In the genomic region with DNA sequence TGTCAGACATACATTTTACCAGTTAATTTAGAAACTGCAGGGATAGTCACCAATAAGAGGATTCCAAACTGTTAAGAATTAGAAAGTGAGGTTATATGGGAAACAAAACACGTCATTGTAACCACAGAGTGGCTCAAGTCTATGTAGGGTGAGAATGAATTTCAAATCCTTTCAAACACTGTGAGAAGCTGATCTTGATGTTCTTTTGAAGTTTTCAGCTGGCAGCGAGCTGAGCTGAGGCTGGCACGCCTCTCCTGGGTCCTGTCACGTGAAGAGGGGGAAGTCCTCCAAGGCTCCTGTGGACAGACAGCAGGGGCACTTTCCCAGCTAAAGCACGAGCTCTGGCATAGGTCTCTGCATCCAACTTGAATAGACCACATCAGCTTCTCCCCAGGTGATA, we compare ENCODE assay signal across 20 cellular contexts.
"Had no signal": no experiment of that assay in that cellular context is flagged by ENCODE, and none has a peak within 500 bp of the region (broad histone marks: within the 10 kb centered on the region; RNA-seq: fewer than 3 reads in every experiment).

No MANE protein-coding gene starts in this region.

- H3K27ac Mint-ChIP-seq: activated naive CD8-positive, alpha-beta T cell treated with anti-CD3 and anti-CD28 coated beads for 36 hours; memory B cell; nephron; stimulated activated naive CD8-positive, alpha-beta T cell treated with anti-CD3 and anti-CD28 coated beads, Interleukin-15, Interleukin-2, amounts not matched to agents 100 ng/mL and 50 ng/mL, for 24 hours had no signal

- H3K27me3 ChIP-seq: esophagus squamous epithelium, right lobe of liver, upper lobe of left lung had no signal

- H3K9me3 ChIP-seq: esophagus squamous epithelium, psoas muscle, right lobe of liver, upper lobe of left lung had no signal

- FAIRE-seq: endothelial cell of umbilical vein, keratinocyte had no signal

- H3K4me3 ChIP-seq: coronary artery, esophagus squamous epithelium, psoas muscle, right lobe of liver, spleen, upper lobe of left lung had no signal

- DNase-seq: activated CD4-positive, alpha-beta T cell treated with anti-CD3 and anti-CD28 coated beads, Interleukin-2, amount 50 U/mL, for 4 hours; activated naive CD8-positive, alpha-beta T cell treated with anti-CD3 and anti-CD28 coated beads for 36 hours; central memory CD4-positive, alpha-beta T cell; effector CD4-positive, alpha-beta T cell; esophagus squamous epithelium; hippocampal formation; occipital lobe; psoas muscle; right lobe of liver; spleen; upper lobe of left lung had no signal

- H3K36me3 Mint-ChIP-seq: brain, memory B cell had no signal

- ATAC-seq: activated CD4-positive, CD25-positive, alpha-beta regulatory T cell treated with anti-CD3 and anti-CD28 coated beads, Interleukin-2, amount 50 U/mL, for 24 hours; left lobe of liver; psoas muscle; right lobe of liver had no signal

- H3K27me3 Mint-ChIP-seq: activated naive CD8-positive, alpha-beta T cell treated with anti-CD3 and anti-CD28 coated beads for 36 hours; memory B cell; stimulated activated naive CD8-positive, alpha-beta T cell treated with anti-CD3 and anti-CD28 coated beads, Interleukin-15, Interleukin-2, amounts not matched to agents 100 ng/mL and 50 ng/mL, for 24 hours had no signal

- H3K4me1 ChIP-seq: psoas muscle, right lobe of liver had no signal

- H3K9me3 Mint-ChIP-seq: activated naive CD8-positive, alpha-beta T cell treated with anti-CD3 and anti-CD28 coated beads for 36 hours had no signal

- H3K36me3 ChIP-seq: esophagus squamous epithelium, right lobe of liver, spleen, upper lobe of left lung had no signal

- H3K4me3 Mint-ChIP-seq: activated naive CD8-positive, alpha-beta T cell treated with anti-CD3 and anti-CD28 coated beads for 36 hours; brain; memory B cell; nephron; stimulated activated naive CD8-positive, alpha-beta T cell treated with anti-CD3 and anti-CD28 coated beads, Interleukin-15, Interleukin-2, amounts not matched to agents 100 ng/mL and 50 ng/mL, for 24 hours had no signal

- H3K27ac ChIP-seq: coronary artery, esophagus squamous epithelium, psoas muscle, right lobe of liver, spleen, upper lobe of left lung had no signal
